Comparison of ENCODE assay signal across 20 cellular contexts in genomic region chr5:119377066-119377465, GRCh38.
"Had no signal": no experiment of that assay in that cellular context is flagged by ENCODE, and none has a peak within 500 bp of the region (broad histone marks: within the 10 kb centered on the region; RNA-seq: fewer than 3 reads in every experiment).

No MANE protein-coding gene starts in this region.

- H3K9me3 Mint-ChIP-seq: nephron had no signal

- FAIRE-seq: frontal cortex, islet of Langerhans, TTC549 had no signal

- H3K4me3 ChIP-seq: adrenal gland, colonic mucosa, heart left ventricle, mucosa of descending colon, spleen had no signal

- H3K9me3 ChIP-seq: adrenal gland, colonic mucosa, heart left ventricle, mucosa of descending colon, spleen had no signal

- ATAC-seq: heart left ventricle, left lobe of liver, mucosa of descending colon, sciatic nerve had no signal

- H3K36me3 ChIP-seq: adrenal gland, colonic mucosa, heart left ventricle had no signal

- H3K27me3 ChIP-seq: adrenal gland, colonic mucosa, heart left ventricle, spleen had no signal

- H3K27ac ChIP-seq: adrenal gland, colonic mucosa, heart left ventricle had no signal

- H3K4me1 ChIP-seq: adrenal gland, colonic mucosa had no signal

- DNase-seq: activated CD4-positive, alpha-beta T cell treated with anti-CD3 and anti-CD28 coated beads, Interleukin-2, amount 50 U/mL, for 48 hours; activated CD4-positive, CD25-positive, alpha-beta regulatory T cell; activated CD8-positive, alpha-beta memory T cell treated with anti-CD3 and anti-CD28 coated beads, Interleukin-2, amount 50 U/mL, for 48 hours; activated effector memory CD4-positive, alpha-beta T cell treated with Interleukin-2 at 50 U/mL for 16 hours; adrenal gland; colonic mucosa; effector CD8-positive, alpha-beta T cell; heart left ventricle; mammary epithelial cell; mucosa of descending colon; spleen; stimulated activated CD4-positive, alpha-beta T cell treated with anti-CD3 and anti-CD28 coated beads, Interleukin-1b, Interleukin-23, amount 100 ng/mL, for 48 hours; stimulated activated naive CD4-positive, alpha-beta T cell; T-helper 2 cell had no signal
